ENCODE assay signal across 30 cellular contexts in genomic region chr11:4763096-4763495, GRCh38.
DNase-seq lines count a peak whose midpoint lies in the region; ATAC-seq lines count a peak whose summit lies in the region.
"Had no signal": no experiment of that assay in that cellular context is flagged by ENCODE, and none has a peak within 500 bp of the region (broad histone marks: within the 10 kb centered on the region; RNA-seq: fewer than 3 reads in every experiment).

No MANE protein-coding gene starts in this region.

- no peak for DNase-seq in NCI-H2227 treated with DMSO at 0.1 percent for 48 hours (lab: John Stamatoyannopoulos, UW)
- DNase-seq in activated naive CD4-positive, alpha-beta T cell treated with Interleukin-2 at 50 U/mL for 16 hours, result no peak
- DNase-seq in T-helper 1 cell, result no peak
- DNase-seq: activated CD4-positive, alpha-beta T cell treated with anti-CD3 and anti-CD28 coated beads, Interleukin-2, amount 10 ng/mL, durations not matched to agents 7 days and 5 days; activated naive CD4-positive, alpha-beta T cell; activated T-cell treated with anti-CD3 and anti-CD28 coated beads, Interleukin-2, amount 50 U/mL, for 72 hours; adrenal gland; body of pancreas; CD4-positive, CD25-positive, alpha-beta regulatory T cell; dermis blood vessel endothelial cell; GOT3; HFFc6; hippocampal formation; immature natural killer cell; left colon; mammary epithelial cell; NCI-H1092; NCI-H187; NCI-H2171 treated with DMSO at 0.1 percent for 48 hours; NCI-H524 treated with DMSO at 0.1 percent for 48 hours; nephron progenitor cell; PC-9; SHP77; T1000; WERI-Rb-1 had no signal

- peak; percentile 66 for ATAC-seq in GM18511 (IDR thresholded peaks at IDR 0.05; ENCODE audit: unreplicated experiment)
- peak; percentile 69 for ATAC-seq in GM19351 (IDR thresholded peaks at IDR 0.05; ENCODE audit: unreplicated experiment)
- ATAC-seq in GM21786 (IDR thresholded peaks at IDR 0.05; ENCODE audit: unreplicated experiment), result peak; percentile 86
- ATAC-seq in HG03439 (IDR thresholded peaks at IDR 0.05; ENCODE audit: unreplicated experiment), result peak; percentile 82
- no peak for ATAC-seq in HG03039 (IDR thresholded peaks at IDR 0.05; ENCODE audit: unreplicated experiment)
- ATAC-seq: activated T-cell treated with anti-CD3 and anti-CD28 coated beads, Interleukin-2, amount 50 U/mL, for 72 hours; body of pancreas; left colon had no signal
